20 cellular contexts compared by ENCODE assay signal in genomic region chr4:25888781-25889180, GRCh38. TPM values are rescaled to one million over a fixed set of nuclear protein-coding genes. Genes with fewer than 3 reads are reported as not detected.
DNase-seq lines count a peak whose midpoint lies in the region; ATAC-seq and TF ChIP-seq lines count a peak whose summit lies in the region.
"Had no signal": no experiment of that assay in that cellular context is flagged by ENCODE, and none has a peak within 500 bp of the region (broad histone marks: within the 10 kb centered on the region; RNA-seq: fewer than 3 reads in every experiment).

No MANE protein-coding gene starts in this region.

- H3K27me3 Mint-ChIP-seq in endothelial cell (ENCODE audit: unreplicated experiment), result peaks cover 2% of the 10 kb centered on the region

- H3K4me3 ChIP-seq in AG10803 (ENCODE audit: low read length) (no peak overlapping the region), tibial nerve (no peak overlapping the region)
- H3K4me3 ChIP-seq: A549, GM12878, PC-9, SK-N-MC had no signal

- no peaks in the 10 kb centered on the region for H3K9me3 ChIP-seq in tibial nerve
- H3K9me3 ChIP-seq: A549, Caco-2 had no signal

- H3K27ac Mint-ChIP-seq in endothelial cell (ENCODE audit: unreplicated experiment), result no peak overlapping the region

- no peak for ATAC-seq in sciatic nerve
- ATAC-seq: A549, GM12878 had no signal

- H3K4me3 Mint-ChIP-seq in endothelial cell (ENCODE audit: unreplicated experiment), result no peak overlapping the region

- no peak overlapping the region for H3K27ac ChIP-seq in tibial nerve
- H3K27ac ChIP-seq: A549, KMS-11, PC-9, SK-N-MC had no signal

- H3K9me3 Mint-ChIP-seq in endothelial cell (ENCODE audit: unreplicated experiment), result peaks cover 4% of the 10 kb centered on the region

- no peaks in the 10 kb centered on the region for H3K36me3 Mint-ChIP-seq in endothelial cell (ENCODE audit: low read depth, unreplicated experiment)

- peak; percentile 46 for DNase-seq in AG10803 (ENCODE audit: low read depth)
- DNase-seq in HCEC 1CT, result peak; percentile 13
- peak; percentile 52 for DNase-seq in amniotic epithelial cell (ENCODE audit: low read depth)
- DNase-seq in iris pigment epithelial cell (ENCODE audit: low read depth), result peak; percentile 56
- no peak for DNase-seq in sciatic nerve (ENCODE audit: low spot score)
- no peak for DNase-seq in tibial nerve (ENCODE audit: low spot score in 2 of 2)
- DNase-seq in endothelial cell (ENCODE audit: low spot score), result no peak
- no peak for DNase-seq in hippocampal formation (lab: John Stamatoyannopoulos, UW)
- DNase-seq: AML-193, Caco-2, MM.1S, NCI-H146, NCI-H2107, NCI-H226, NCI-H526, PC-9 had no signal

- TF ChIP-seq CTCF in AG10803 (conservative IDR thresholded peaks at IDR 0.05; ENCODE audit: low read length) (no peak), tibial nerve (IDR thresholded peaks at IDR 0.05) (no peak), endothelial cell (IDR thresholded peaks at IDR 0.05; ENCODE audit: unreplicated experiment) (no peak)

- no peaks in the 10 kb centered on the region for H3K4me1 ChIP-seq in tibial nerve
- H3K4me1 ChIP-seq: A549, Caco-2 had no signal

- no peak for TF ChIP-seq EP300 in tibial nerve (IDR thresholded peaks at IDR 0.05)

- no peaks in the 10 kb centered on the region for H3K36me3 ChIP-seq in tibial nerve

- no peak for TF ChIP-seq POLR2A in tibial nerve (IDR thresholded peaks at IDR 0.05)

- intact Hi-C loops in sciatic nerve (cut with DNase I), result no loop called here

- H3K4me1 Mint-ChIP-seq in endothelial cell (ENCODE audit: unreplicated experiment), result peaks cover 26% of the 10 kb centered on the region

- no peaks in the 10 kb centered on the region for H3K27me3 ChIP-seq in tibial nerve

RNA-seq across cellular contexts. Expression of gene SMIM20, which starts 25.2 kb away (rescaled TPM):
- total RNA-seq in sciatic nerve, result 22.7 TPM
- 10 to 100 TPM; 14.7 to 31.0 (median 20.9) TPM for total RNA-seq in tibial nerve
- total RNA-seq in endothelial cell (ENCODE audit: unreplicated experiment), result 22.5 TPM

RNA-seq across cellular contexts. Expression of gene SEL1L3, which starts 26.0 kb away (rescaled TPM):
- total RNA-seq in sciatic nerve (17.1 TPM), tibial nerve (10 to 100 TPM in 2 of 4 donors, 1 to 10 TPM in 2; 8.7 to 19.0 (median 11.1) TPM), endothelial cell (ENCODE audit: unreplicated experiment) (91.8 TPM)

Comparison
In these comparisons a context has a peak if more than half of its experiments do, and no peak if none do; other contexts are left out.
1. DNase-seq: peak in AG10803 (single experiment), HCEC 1CT (single experiment), amniotic epithelial cell (single experiment) and iris pigment epithelial cell (single experiment); none in sciatic nerve (single experiment), tibial nerve (0 of 2), endothelial cell (single experiment) and hippocampal formation (0 of 2).